8 cellular contexts compared by ENCODE assay signal in the genomic region with DNA sequence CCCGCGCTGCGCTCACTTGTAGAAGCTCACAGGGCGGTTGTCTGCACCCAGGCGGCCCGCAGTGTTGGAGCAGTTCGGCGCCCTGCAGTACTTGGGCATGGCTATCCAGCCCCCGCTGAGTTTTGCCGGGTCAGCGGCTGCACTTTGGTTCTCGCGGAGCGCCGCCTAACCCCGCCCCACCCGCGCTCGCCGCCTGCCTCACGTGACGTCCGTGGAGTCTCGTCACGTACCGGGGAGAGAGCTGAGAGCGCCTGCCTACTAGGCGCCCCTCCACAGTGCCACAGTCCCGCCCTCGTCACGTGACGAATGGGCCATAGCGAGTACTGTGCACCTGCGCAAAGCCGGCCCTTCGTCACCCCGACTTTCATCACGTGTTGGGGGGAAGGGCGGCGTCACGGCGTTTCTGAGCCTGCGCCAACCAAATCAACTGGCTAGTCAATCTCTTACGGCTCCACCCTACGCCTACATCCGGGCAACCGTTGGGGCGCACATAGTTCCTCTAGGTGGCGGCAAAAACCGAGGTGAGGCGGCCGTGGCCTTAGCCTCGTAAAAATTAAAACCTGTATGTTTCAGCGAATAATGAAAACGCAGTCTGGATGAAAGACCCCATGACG.
DNase-seq lines count a peak whose midpoint lies in the region; ATAC-seq lines count a peak whose summit lies in the region.

A gene with protein sequence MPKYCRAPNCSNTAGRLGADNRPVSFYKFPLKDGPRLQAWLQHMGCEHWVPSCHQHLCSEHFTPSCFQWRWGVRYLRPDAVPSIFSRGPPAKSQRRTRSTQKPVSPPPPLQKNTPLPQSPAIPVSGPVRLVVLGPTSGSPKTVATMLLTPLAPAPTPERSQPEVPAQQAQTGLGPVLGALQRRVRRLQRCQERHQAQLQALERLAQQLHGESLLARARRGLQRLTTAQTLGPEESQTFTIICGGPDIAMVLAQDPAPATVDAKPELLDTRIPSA (minus strand): TSS at position 167 of the 614 bp plus-strand sequence. CDS start 68 bp downstream, at position 99.

- H3K27ac Mint-ChIP-seq in effector memory CD8-positive, alpha-beta T cell, result peak within 1 kb of the TSS; percentile 86 to 96
- H3K27ac Mint-ChIP-seq in memory B cell, result peak within 1 kb of the TSS; percentile 97

- H3K4me3 Mint-ChIP-seq in effector memory CD8-positive, alpha-beta T cell, result peak within 1 kb of the TSS; percentile 87 to 88
- peak within 1 kb of the TSS; percentile 95 for H3K4me3 Mint-ChIP-seq in memory B cell

- H3K9me3 Mint-ChIP-seq in effector memory CD8-positive, alpha-beta T cell, result no peaks in the 10 kb centered on the region
- no peaks in the 10 kb centered on the region for H3K9me3 Mint-ChIP-seq in memory B cell

- peak; percentile 100 for DNase-seq in COLO829 (ENCODE audit: low spot score)
- DNase-seq in HS-5 (ENCODE audit: low read depth), result peak; percentile 97
- peak; percentile 98 for DNase-seq in NK-92 (lab: John Stamatoyannopoulos, UW; ENCODE audit: unreplicated experiment)
- peak; percentile 100 for DNase-seq in activated CD8-positive, alpha-beta memory T cell treated with anti-CD3 and anti-CD28 coated beads for 4 hours (ENCODE audit: low read depth in 2 of 2)
- peak; percentile 99 to 100 (median 100) for DNase-seq in effector memory CD8-positive, alpha-beta T cell
- peak; percentile 95 to 99 for DNase-seq in memory B cell (ENCODE audit: low spot score in 2 of 2)
- DNase-seq in stimulated activated CD8-positive, alpha-beta memory T cell treated with anti-CD3 and anti-CD28 coated beads, Interleukin-12 subunit alpha, Interleukin-12 subunit beta, amount 100 ng/mL, for 24 hours (ENCODE audit: extremely low read depth), result peak; percentile 100

- H3K4me1 Mint-ChIP-seq in effector memory CD8-positive, alpha-beta T cell (ENCODE audit: low read depth in 2 of 2), result peaks cover 5 to 13% of the 10 kb centered on the region in 2 donors
- peaks cover 14% of the 10 kb centered on the region for H3K4me1 Mint-ChIP-seq in memory B cell

- ATAC-seq in GM19468 (IDR thresholded peaks at IDR 0.05; ENCODE audit: extremely low read depth, unreplicated experiment), result peak; percentile 55
- peak; percentile 82 for ATAC-seq in effector memory CD8-positive, alpha-beta T cell (replicated peaks)
- peak; percentile 81 for ATAC-seq in memory B cell (ENCODE audit: low read depth)

- no peaks in the 10 kb centered on the region for H3K27me3 Mint-ChIP-seq in effector memory CD8-positive, alpha-beta T cell
- no peaks in the 10 kb centered on the region for H3K27me3 Mint-ChIP-seq in memory B cell

- peaks cover 14% of the 10 kb centered on the region for H3K36me3 Mint-ChIP-seq in effector memory CD8-positive, alpha-beta T cell (ENCODE audit: insufficient read depth)
- H3K36me3 Mint-ChIP-seq in memory B cell, result peaks cover 4% of the 10 kb centered on the region

Comparison
In these comparisons a context has a peak if more than half of its experiments do, and no peak if none do; other contexts are left out.
1. Peak in every context shown above with its lines: DNase-seq and ATAC-seq.